In genomic region chr1:32184639-32185038, GRCh38 we compare ENCODE assay signal across 23 cellular contexts. TPM values are rescaled to one million over a fixed set of nuclear protein-coding genes. Genes with fewer than 3 reads are reported as not detected.
DNase-seq lines count a peak whose midpoint lies in the region; ATAC-seq and TF ChIP-seq lines count a peak whose summit lies in the region.
"Had no signal": no experiment of that assay in that cellular context is flagged by ENCODE, and none has a peak within 500 bp of the region (broad histone marks: within the 10 kb centered on the region; RNA-seq: fewer than 3 reads in every experiment).

No MANE protein-coding gene starts in this region.

- no peak overlapping the region for H3K4me3 Mint-ChIP-seq in activated naive CD4-positive, alpha-beta T cell treated with anti-CD3 and anti-CD28 coated beads, Interleukin-2, amount 10 ng/mL, durations not matched to agents 7 days and 5 days
- no peak overlapping the region for H3K4me3 Mint-ChIP-seq in HFFc6
- peak overlapping the region; percentile 66 for H3K4me3 Mint-ChIP-seq in activated T-helper 2 cell treated with anti-CD3 and anti-CD28 coated beads, Interferon-gamma antibody, Interleukin-2, Interleukin-4, amounts not matched to agents 10 μg/mL and 5 μg/mL and 100 μg/mL, durations not matched to agents 14 hours and 24 hours and 36 hours (ENCODE audit: low read depth)
- H3K4me3 Mint-ChIP-seq in naive thymus-derived CD8-positive, alpha-beta T cell, result no peak overlapping the region
- H3K4me3 Mint-ChIP-seq: nephron progenitor cell had no signal

- H3K27me3 ChIP-seq in skeletal muscle satellite cell (ENCODE audit: control insufficient read depth, insufficient read depth, low read length), result no peaks in the 10 kb centered on the region
- H3K27me3 ChIP-seq: esophagus muscularis mucosa had no signal

- POLR2A ChIA-PET in naive thymus-derived CD8-positive, alpha-beta T cell (lab: Charles Lee), result interaction anchor here (0.8 kb wide), 1 partner anchor 16 kb away, joined by 3 read pairs; the partner anchor contains the start of gene CCDC28B

- H3K9me3 ChIP-seq in skeletal muscle satellite cell (replicated peaks; ENCODE audit: low read length), result no peaks in the 10 kb centered on the region
- H3K9me3 ChIP-seq: psoas muscle, thoracic aorta had no signal

- CTCF ChIA-PET in activated naive CD4-positive, alpha-beta T cell treated with anti-CD3 and anti-CD28 coated beads, Interleukin-2, amount 10 ng/mL, durations not matched to agents 7 days and 5 days (lab: Charles Lee), result interaction anchor here (0.7 to 1.2 kb wide), 2 partner anchors 12 to 31 kb away, joined by 3 to 5 read pairs; no protein-coding TSS in a partner anchor

- H3K9me3 Mint-ChIP-seq in activated naive CD4-positive, alpha-beta T cell treated with anti-CD3 and anti-CD28 coated beads, Interleukin-2, amount 10 ng/mL, durations not matched to agents 7 days and 5 days, result no peaks in the 10 kb centered on the region
- no peaks in the 10 kb centered on the region for H3K9me3 Mint-ChIP-seq in HFFc6
- H3K9me3 Mint-ChIP-seq in activated T-helper 2 cell treated with anti-CD3 and anti-CD28 coated beads, Interferon-gamma antibody, Interleukin-2, Interleukin-4, amounts not matched to agents 10 μg/mL and 5 μg/mL and 100 μg/mL, durations not matched to agents 14 hours and 24 hours and 36 hours, result no peaks in the 10 kb centered on the region
- H3K9me3 Mint-ChIP-seq in naive thymus-derived CD8-positive, alpha-beta T cell, result no peaks in the 10 kb centered on the region
- H3K9me3 Mint-ChIP-seq: nephron progenitor cell had no signal

- H3K4me3 ChIP-seq in skeletal muscle satellite cell (ENCODE audit: low read length), result no peak overlapping the region
- H3K4me3 ChIP-seq: esophagus muscularis mucosa, PC-9, thoracic aorta had no signal

- H3K36me3 Mint-ChIP-seq in activated naive CD4-positive, alpha-beta T cell treated with anti-CD3 and anti-CD28 coated beads, Interleukin-2, amount 10 ng/mL, durations not matched to agents 7 days and 5 days, result peaks cover 65% of the 10 kb centered on the region
- H3K36me3 Mint-ChIP-seq in HFFc6 (ENCODE audit: low read depth), result peaks cover 56% of the 10 kb centered on the region
- H3K36me3 Mint-ChIP-seq in activated T-helper 2 cell treated with anti-CD3 and anti-CD28 coated beads, Interferon-gamma antibody, Interleukin-2, Interleukin-4, amounts not matched to agents 10 μg/mL and 5 μg/mL and 100 μg/mL, durations not matched to agents 14 hours and 24 hours and 36 hours (ENCODE audit: low read depth), result peaks cover 82% of the 10 kb centered on the region
- H3K36me3 Mint-ChIP-seq in naive thymus-derived CD8-positive, alpha-beta T cell, result peaks cover 0 to 77% (median 13%) of the 10 kb centered on the region in 3 donors

- peaks cover 21% of the 10 kb centered on the region for H3K4me1 ChIP-seq in skeletal muscle satellite cell (ENCODE audit: control insufficient read depth, insufficient read depth, low read length)

- peaks cover under 1% of the 10 kb centered on the region for H3K27me3 Mint-ChIP-seq in activated naive CD4-positive, alpha-beta T cell treated with anti-CD3 and anti-CD28 coated beads, Interleukin-2, amount 10 ng/mL, durations not matched to agents 7 days and 5 days
- H3K27me3 Mint-ChIP-seq in HFFc6 (ENCODE audit: insufficient read depth), result peaks cover 9% of the 10 kb centered on the region
- no peaks in the 10 kb centered on the region for H3K27me3 Mint-ChIP-seq in activated T-helper 2 cell treated with anti-CD3 and anti-CD28 coated beads, Interferon-gamma antibody, Interleukin-2, Interleukin-4, amounts not matched to agents 10 μg/mL and 5 μg/mL and 100 μg/mL, durations not matched to agents 14 hours and 24 hours and 36 hours (ENCODE audit: low read depth)
- H3K27me3 Mint-ChIP-seq in naive thymus-derived CD8-positive, alpha-beta T cell, result no peaks in the 10 kb centered on the region

- no peak for DNase-seq in activated naive CD4-positive, alpha-beta T cell treated with anti-CD3 and anti-CD28 coated beads, Interleukin-2, amount 10 ng/mL, durations not matched to agents 7 days and 5 days
- no peak for DNase-seq in activated naive CD4-positive, alpha-beta T cell (lab: John Stamatoyannopoulos, UW)
- no peak for DNase-seq in HFFc6
- no peak for DNase-seq in activated T-helper 2 cell treated with anti-CD3 and anti-CD28 coated beads, Interferon-gamma antibody, Interleukin-2, Interleukin-4, amounts not matched to agents 10 μg/mL and 5 μg/mL and 100 μg/mL, durations not matched to agents 14 hours and 24 hours and 36 hours (ENCODE audit: low spot score)
- no peak for DNase-seq in NCI-H82 (lab: John Stamatoyannopoulos, UW)
- no peak for DNase-seq in naive thymus-derived CD8-positive, alpha-beta T cell
- DNase-seq: anterior cingulate cortex; effector CD4-positive, alpha-beta T cell; left colon; NCI-H1694 treated with DMSO at 0.1 percent for 48 hours; NCI-H2227 treated with DMSO at 0.1 percent for 48 hours; NCI-H774; nephron progenitor cell; PC-9; psoas muscle; stimulated activated CD8-positive, alpha-beta memory T cell treated with anti-CD3 and anti-CD28 coated beads, Interleukin-4, amount 100 ng/mL, for 48 hours had no signal

- peak overlapping the region; percentile 9 for H3K4me2 ChIP-seq in skeletal muscle satellite cell (ENCODE audit: low read length)
- H3K4me2 ChIP-seq: PC-9 had no signal

- peak overlapping the region; percentile 25 for H3K27ac Mint-ChIP-seq in activated naive CD4-positive, alpha-beta T cell treated with anti-CD3 and anti-CD28 coated beads, Interleukin-2, amount 10 ng/mL, durations not matched to agents 7 days and 5 days
- 0 out of 2 replicates have a peak overlapping the region, but pooled peaks have one; percentile 2 for H3K27ac Mint-ChIP-seq in HFFc6
- no peak overlapping the region for H3K27ac Mint-ChIP-seq in activated T-helper 2 cell treated with anti-CD3 and anti-CD28 coated beads, Interferon-gamma antibody, Interleukin-2, Interleukin-4, amounts not matched to agents 10 μg/mL and 5 μg/mL and 100 μg/mL, durations not matched to agents 14 hours and 24 hours and 36 hours
- no peak overlapping the region for H3K27ac Mint-ChIP-seq in naive thymus-derived CD8-positive, alpha-beta T cell
- H3K27ac Mint-ChIP-seq: nephron progenitor cell had no signal

- intact Hi-C loops in activated T-helper 2 cell treated with anti-CD3 and anti-CD28 coated beads, Interferon-gamma antibody, Interleukin-2, Interleukin-4, amounts not matched to agents 10 μg/mL and 5 μg/mL and 100 μg/mL, durations not matched to agents 14 hours and 24 hours and 36 hours (cut with micrococcal nuclease), result loop anchor here (5.0 kb wide), 1 partner anchor 68 kb away; the partner anchor contains the start of gene LCK

- H3K4me1 Mint-ChIP-seq in activated naive CD4-positive, alpha-beta T cell treated with anti-CD3 and anti-CD28 coated beads, Interleukin-2, amount 10 ng/mL, durations not matched to agents 7 days and 5 days, result peaks cover 61% of the 10 kb centered on the region
- H3K4me1 Mint-ChIP-seq in HFFc6 (ENCODE audit: low read depth), result peaks cover 51% of the 10 kb centered on the region
- peaks cover 47% of the 10 kb centered on the region for H3K4me1 Mint-ChIP-seq in activated T-helper 2 cell treated with anti-CD3 and anti-CD28 coated beads, Interferon-gamma antibody, Interleukin-2, Interleukin-4, amounts not matched to agents 10 μg/mL and 5 μg/mL and 100 μg/mL, durations not matched to agents 14 hours and 24 hours and 36 hours (ENCODE audit: low read depth)
- H3K4me1 Mint-ChIP-seq in naive thymus-derived CD8-positive, alpha-beta T cell, result peaks cover 34 to 52% (median 47%) of the 10 kb centered on the region in 4 donors

- peaks cover 63% of the 10 kb centered on the region for H3K36me3 ChIP-seq in skeletal muscle satellite cell (ENCODE audit: insufficient read depth, low read length)

- no peak for TF ChIP-seq CTCF in HFFc6 (IDR thresholded peaks at IDR 0.05)

- no peak overlapping the region for H3K9ac ChIP-seq in skeletal muscle satellite cell (ENCODE audit: low read depth, low read length)

- ATAC-seq in naive thymus-derived CD8-positive, alpha-beta T cell, result no peak
- ATAC-seq: activated CD4-positive, CD25-positive, alpha-beta regulatory T cell treated with anti-CD3 and anti-CD28 coated beads, Interleukin-2, amount 50 U/mL, for 24 hours; left colon; psoas muscle had no signal

RNA-seq across cellular contexts. Expression of gene TXLNA, which starts 5.2 kb away (rescaled TPM):
- 10 to 100 TPM; 89.4 to 95.2 (median 93.0) TPM for total RNA-seq in HFFc6 (2021; fragmentation: NEBNext Ultra II Directional; extraction: Animal tissue kit (Norgen Biotek cat#: 25700))
- 98.6 and 101 TPM in 2 replicates for total RNA-seq in activated T-helper 2 cell treated with anti-CD3 and anti-CD28 coated beads, Interferon-gamma antibody, Interleukin-2, Interleukin-4, amounts not matched to agents 10 μg/mL and 5 μg/mL and 100 μg/mL, durations not matched to agents 14 hours and 24 hours and 36 hours
- total RNA-seq in skeletal muscle satellite cell (2012; rRNA removed), result 69.0 and 79.9 TPM in 2 replicates
- total RNA-seq in naive thymus-derived CD8-positive, alpha-beta T cell, result 10 to 100 TPM; 35.7 to 36.0 TPM
- polyA plus RNA-seq in naive thymus-derived CD8-positive, alpha-beta T cell, result 10 to 100 TPM; 19.0 to 28.3 (median 24.4) TPM

RNA-seq across cellular contexts. Expression of gene CCDC28B, which starts 15.8 kb away (rescaled TPM):
- 10 to 100 TPM; 12.5 to 15.7 (median 15.3) TPM for total RNA-seq in HFFc6 (2021; fragmentation: NEBNext Ultra II Directional; extraction: Animal tissue kit (Norgen Biotek cat#: 25700))
- total RNA-seq in activated T-helper 2 cell treated with anti-CD3 and anti-CD28 coated beads, Interferon-gamma antibody, Interleukin-2, Interleukin-4, amounts not matched to agents 10 μg/mL and 5 μg/mL and 100 μg/mL, durations not matched to agents 14 hours and 24 hours and 36 hours, result 39.1 and 44.0 TPM in 2 replicates
- 4.4 and 7.6 TPM in 2 replicates for total RNA-seq in skeletal muscle satellite cell (2012; rRNA removed)
- 1 to 10 TPM; 6.5 to 7.0 TPM for total RNA-seq in naive thymus-derived CD8-positive, alpha-beta T cell
- 10 to 100 TPM; 15.4 to 17.3 (median 16.3) TPM for polyA plus RNA-seq in naive thymus-derived CD8-positive, alpha-beta T cell

RNA-seq across cellular contexts. Expression of gene IQCC, which starts 20.8 kb away (rescaled TPM):
- 1 to 10 TPM in 5 of 6 experiments, under 1 TPM in 1; 0.81 to 2.4 (median 2.2) TPM for total RNA-seq in HFFc6 (2021; fragmentation: NEBNext Ultra II Directional; extraction: Animal tissue kit (Norgen Biotek cat#: 25700))
- total RNA-seq in activated T-helper 2 cell treated with anti-CD3 and anti-CD28 coated beads, Interferon-gamma antibody, Interleukin-2, Interleukin-4, amounts not matched to agents 10 μg/mL and 5 μg/mL and 100 μg/mL, durations not matched to agents 14 hours and 24 hours and 36 hours, result 5.0 and 5.4 TPM in 2 replicates
- 0.76 and 2.2 TPM in 2 replicates for total RNA-seq in skeletal muscle satellite cell (2012; rRNA removed)
- total RNA-seq in naive thymus-derived CD8-positive, alpha-beta T cell, result 1 to 10 TPM; 1.7 to 2.1 TPM
- under 1 TPM; 0.60 to 0.92 (median 0.73) TPM for polyA plus RNA-seq in naive thymus-derived CD8-positive, alpha-beta T cell

RNA-seq across cellular contexts. Expression of gene DCDC2B, which starts 24.2 kb away (rescaled TPM):
- total RNA-seq in HFFc6 (2021; fragmentation: NEBNext Ultra II Directional; extraction: Animal tissue kit (Norgen Biotek cat#: 25700)), result not detected
- 0.14 TPM in 1 of 2 replicates, not detected in the other for total RNA-seq in activated T-helper 2 cell treated with anti-CD3 and anti-CD28 coated beads, Interferon-gamma antibody, Interleukin-2, Interleukin-4, amounts not matched to agents 10 μg/mL and 5 μg/mL and 100 μg/mL, durations not matched to agents 14 hours and 24 hours and 36 hours
- total RNA-seq in skeletal muscle satellite cell (2012; rRNA removed), result not detected in 2 replicates
- total RNA-seq in naive thymus-derived CD8-positive, alpha-beta T cell, result under 1 TPM in 1 of 2 experiments, not detected in 1; 0.22 TPM
- polyA plus RNA-seq in naive thymus-derived CD8-positive, alpha-beta T cell, result under 1 TPM in 1 of 3 donors, not detected in 2; 0.08 TPM
- total RNA-seq: esophagus muscularis mucosa; glomerular endothelial cell; left colon; mesenteric fat pad; PC-9; psoas muscle; T-helper 2 cell treated with Interferon-gamma antibody and Interleukin-4, amounts not matched to agents 100 ng/mL and 5 ng/mL, for 36 hours; thoracic aorta had no signal

RNA-seq across cellular contexts. Expression of gene TMEM234, which starts 37.5 kb away (rescaled TPM):
- 10 to 100 TPM; 18.5 to 23.7 (median 20.3) TPM for total RNA-seq in HFFc6 (2021; fragmentation: NEBNext Ultra II Directional; extraction: Animal tissue kit (Norgen Biotek cat#: 25700))
- 10.7 and 12.1 TPM in 2 replicates for total RNA-seq in activated T-helper 2 cell treated with anti-CD3 and anti-CD28 coated beads, Interferon-gamma antibody, Interleukin-2, Interleukin-4, amounts not matched to agents 10 μg/mL and 5 μg/mL and 100 μg/mL, durations not matched to agents 14 hours and 24 hours and 36 hours
- 12.7 and 18.1 TPM in 2 replicates for total RNA-seq in skeletal muscle satellite cell (2012; rRNA removed)
- total RNA-seq in naive thymus-derived CD8-positive, alpha-beta T cell, result 10 to 100 TPM; 24.3 to 26.4 TPM
- polyA plus RNA-seq in naive thymus-derived CD8-positive, alpha-beta T cell, result 1 to 10 TPM; 2.1 to 4.9 (median 4.4) TPM

Comparison
In these comparisons a context has a peak if more than half of its experiments do, and no peak if none do; other contexts are left out.
1. H3K27ac Mint-ChIP-seq: peak in activated naive CD4-positive, alpha-beta T cell treated with anti-CD3 and anti-CD28 coated beads, Interleukin-2, amount 10 ng/mL, durations not matched to agents 7 days and 5 days (single experiment) and HFFc6 (single experiment); none in activated T-helper 2 cell treated with anti-CD3 and anti-CD28 coated beads, Interferon-gamma antibody, Interleukin-2, Interleukin-4, amounts not matched to agents 10 μg/mL and 5 μg/mL and 100 μg/mL, durations not matched to agents 14 hours and 24 hours and 36 hours (single experiment) and naive thymus-derived CD8-positive, alpha-beta T cell (0 of 10).